In the genomic region with DNA sequence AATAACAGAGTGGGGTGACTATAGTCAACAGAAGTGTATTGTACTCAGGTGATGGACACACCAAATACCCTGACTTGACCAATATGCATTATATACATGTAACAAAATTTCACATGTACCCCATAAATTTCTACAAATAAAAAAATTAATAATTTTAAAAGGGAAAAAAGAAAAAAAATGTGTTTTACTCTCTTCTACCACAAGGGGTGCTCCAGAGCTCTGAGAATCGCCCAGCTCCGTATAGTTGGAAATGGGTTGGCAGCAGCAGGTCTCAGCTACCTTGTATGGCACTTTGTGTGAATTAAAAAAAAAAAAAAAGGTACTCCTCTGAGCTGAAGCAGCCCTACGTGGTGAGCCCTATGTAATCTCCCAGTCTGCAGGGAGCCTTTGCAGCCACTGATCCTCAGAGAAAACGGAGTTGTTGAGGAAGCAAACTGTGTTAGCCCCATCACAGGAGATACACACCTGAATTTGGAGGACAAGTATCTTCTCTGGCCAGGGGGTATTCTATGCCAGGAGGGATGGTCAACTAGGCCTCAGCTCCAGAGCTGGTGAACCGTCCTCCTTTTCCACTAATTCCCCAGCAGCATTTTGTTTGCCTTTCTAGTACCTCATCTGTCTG, we compare ENCODE assay signal across 8 cellular contexts. TPM values are rescaled to one million over a fixed set of nuclear protein-coding genes. Genes with fewer than 3 reads are reported as not detected.
DNase-seq lines count a peak whose midpoint lies in the region; ATAC-seq and TF ChIP-seq lines count a peak whose summit lies in the region.

No MANE protein-coding gene starts in this region.

- no peaks in the 10 kb centered on the region for H3K9me3 Mint-ChIP-seq in effector memory CD8-positive, alpha-beta T cell
- H3K9me3 Mint-ChIP-seq in progenitor cell of endocrine pancreas (ENCODE audit: low read depth): peaks cover 5% of the 10 kb centered on the region

- H3K4me1 Mint-ChIP-seq in effector memory CD8-positive, alpha-beta T cell (ENCODE audit: low read depth in 2 of 2): no peaks in the 10 kb centered on the region
- H3K4me1 Mint-ChIP-seq in progenitor cell of endocrine pancreas (ENCODE audit: low read depth): peaks cover 37% of the 10 kb centered on the region

- H3K4me3 Mint-ChIP-seq in effector memory CD8-positive, alpha-beta T cell: no peak overlapping the region
- H3K4me3 Mint-ChIP-seq in progenitor cell of endocrine pancreas (ENCODE audit: low read depth): no peak overlapping the region

- H3K36me3 Mint-ChIP-seq in effector memory CD8-positive, alpha-beta T cell (ENCODE audit: insufficient read depth): no peaks in the 10 kb centered on the region
- H3K36me3 Mint-ChIP-seq in progenitor cell of endocrine pancreas (ENCODE audit: insufficient read depth): no peaks in the 10 kb centered on the region

- no peaks in the 10 kb centered on the region for H3K27me3 Mint-ChIP-seq in effector memory CD8-positive, alpha-beta T cell
- H3K27me3 Mint-ChIP-seq in progenitor cell of endocrine pancreas: no peaks in the 10 kb centered on the region

- ATAC-seq in effector memory CD8-positive, alpha-beta T cell (replicated peaks): peak; percentile 45
- ATAC-seq in GM21447 (IDR thresholded peaks at IDR 0.05; ENCODE audit: unreplicated experiment) (no peak), GM18520 (IDR thresholded peaks at IDR 0.05; ENCODE audit: unreplicated experiment) (no peak), HG03571 (IDR thresholded peaks at IDR 0.05; ENCODE audit: unreplicated experiment) (no peak)

- TF ChIP-seq CTCF in progenitor cell of endocrine pancreas (IDR thresholded peaks at IDR 0.05; ENCODE audit: unreplicated experiment): peak; percentile 73

- no peak overlapping the region for H3K27ac Mint-ChIP-seq in effector memory CD8-positive, alpha-beta T cell
- H3K27ac Mint-ChIP-seq in progenitor cell of endocrine pancreas: no peak overlapping the region

- peak; percentile 24 for DNase-seq in NCI-H2227 (lab: John Stamatoyannopoulos, UW; ENCODE audit: unreplicated experiment)
- DNase-seq in NCI-H2227 treated with DMSO at 0.1 percent for 48 hours (lab: John Stamatoyannopoulos, UW): no peak
- DNase-seq in NAMALWA (ENCODE audit: low spot score): peak; percentile 46
- no peak for DNase-seq in effector memory CD8-positive, alpha-beta T cell
- no peak for DNase-seq in progenitor cell of endocrine pancreas (ENCODE audit: low spot score, unreplicated experiment)

RNA-seq across cellular contexts. Expression of a gene that starts 17.2 kb away (rescaled TPM):
- 44.8 and 45.1 TPM in 2 replicates for total RNA-seq in progenitor cell of endocrine pancreas

RNA-seq across cellular contexts. Expression of a gene that starts 29.4 kb away (rescaled TPM):
- 26.6 and 29.2 TPM in 2 replicates for total RNA-seq in progenitor cell of endocrine pancreas

Comparison
In these comparisons a context has a peak if more than half of its experiments do, and no peak if none do; other contexts are left out.
1. DNase-seq: peak in NCI-H2227 (single experiment) and NAMALWA (single experiment); none in NCI-H2227 treated with DMSO at 0.1 percent for 48 hours (single experiment), effector memory CD8-positive, alpha-beta T cell (0 of 3) and progenitor cell of endocrine pancreas (single experiment).